ENCODE assay signal across 9 cellular contexts in genomic region chrX:1500701-1501624, GRCh38. TPM values are rescaled to one million over a fixed set of nuclear protein-coding genes. Genes with fewer than 3 reads are reported as not detected.
A peak's percentile ranks its signal among the peaks of the same experiment; 100 is the strongest.
DNase-seq lines count a peak whose midpoint lies in the region; ATAC-seq and TF ChIP-seq lines count a peak whose summit lies in the region.
"Had no signal": no experiment of that assay in that cellular context is flagged by ENCODE, and none has a peak within 500 bp of the region (broad histone marks: within the 10 kb centered on the region; RNA-seq: fewer than 3 reads in every experiment).

No MANE protein-coding gene starts in this region.

- H3K79me2 ChIP-seq in neural progenitor cell (ENCODE audit: low read depth), result no peaks in the 10 kb centered on the region

- no peak overlapping the region for H2AFZ ChIP-seq in neural progenitor cell (replicated peaks)

- peaks cover 2% of the 10 kb centered on the region for H3K27me3 Mint-ChIP-seq in neural progenitor cell (ENCODE audit: insufficient read depth, low read depth)

- no peaks in the 10 kb centered on the region for H3K9me3 ChIP-seq in Peyer's patch
- no peaks in the 10 kb centered on the region for H3K9me3 ChIP-seq in mucosa of descending colon
- no peaks in the 10 kb centered on the region for H3K9me3 ChIP-seq in neural progenitor cell (ENCODE audit: low read depth)
- H3K9me3 ChIP-seq: SJSA1 had no signal

- H3K4me3 ChIP-seq in Peyer's patch, result peak overlapping the region in 2 of 4 donors; percentile 11 to 12
- no peak overlapping the region for H3K4me3 ChIP-seq in mucosa of descending colon
- no peak overlapping the region for H3K4me3 ChIP-seq in neural progenitor cell
- H3K4me3 ChIP-seq: SJSA1 had no signal

- H3K27ac ChIP-seq in Peyer's patch, result peak overlapping the region; percentile 50 to 68 (median 58)
- H3K27ac ChIP-seq in neural progenitor cell, result no peak overlapping the region
- H3K27ac ChIP-seq: SJSA1 had no signal

- no peak overlapping the region for H3K4me3 Mint-ChIP-seq in neural progenitor cell

- no peaks in the 10 kb centered on the region for H3K36me3 ChIP-seq in Peyer's patch
- H3K36me3 ChIP-seq in mucosa of descending colon (ENCODE audit: low read depth), result no peaks in the 10 kb centered on the region
- H3K36me3 ChIP-seq in neural progenitor cell, result no peaks in the 10 kb centered on the region
- H3K36me3 ChIP-seq: SJSA1 had no signal

- no peak for TF ChIP-seq CTCF in Peyer's patch (IDR thresholded peaks at IDR 0.05)
- TF ChIP-seq CTCF in mucosa of descending colon (IDR thresholded peaks at IDR 0.05), result no peak
- TF ChIP-seq CTCF in neural progenitor cell (IDR thresholded peaks at IDR 0.05), result no peak

- no peak overlapping the region for H3K27ac Mint-ChIP-seq in neural progenitor cell

- no peaks in the 10 kb centered on the region for H3K9me3 Mint-ChIP-seq in neural progenitor cell

- DNase-seq in Peyer's patch, result peak in 1 of 3 donors; percentile 37
- no peak for DNase-seq in mucosa of descending colon
- DNase-seq in NCI-H2029 treated with DMSO at 0.1 percent for 48 hours (lab: John Stamatoyannopoulos, UW), result no peak
- DNase-seq in NCI-H2107 (lab: John Stamatoyannopoulos, UW), result no peak
- DNase-seq in neural progenitor cell (ENCODE audit: low spot score), result no peak
- no peak for DNase-seq in cortex of kidney (lab: John Stamatoyannopoulos, UW)

- ATAC-seq in GM18870 (IDR thresholded peaks at IDR 0.05; ENCODE audit: unreplicated experiment) (peak; percentile 75), HG02678 (IDR thresholded peaks at IDR 0.05; ENCODE audit: unreplicated experiment) (peak; percentile 60), mucosa of descending colon (peak; percentile 58)

- H4K20me1 ChIP-seq in neural progenitor cell (ENCODE audit: low read depth), result no peaks in the 10 kb centered on the region

- intact Hi-C loops in mucosa of descending colon (cut with DNase I, micrococcal nuclease), result no loop called here

- no peaks in the 10 kb centered on the region for H3K4me1 Mint-ChIP-seq in neural progenitor cell

- H3K9ac ChIP-seq in neural progenitor cell, result no peak overlapping the region

- H3K27me3 ChIP-seq in Peyer's patch, result no peaks in the 10 kb centered on the region
- no peaks in the 10 kb centered on the region for H3K27me3 ChIP-seq in neural progenitor cell
- H3K27me3 ChIP-seq: SJSA1 had no signal

- H3K4me2 ChIP-seq in neural progenitor cell, result no peak overlapping the region

- no peaks in the 10 kb centered on the region for H3K36me3 Mint-ChIP-seq in neural progenitor cell

- peaks cover 0 to 24% (median 9%) of the 10 kb centered on the region in 4 donors for H3K4me1 ChIP-seq in Peyer's patch
- no peaks in the 10 kb centered on the region for H3K4me1 ChIP-seq in mucosa of descending colon (ENCODE audit: low read depth)
- H3K4me1 ChIP-seq in neural progenitor cell, result no peaks in the 10 kb centered on the region
- H3K4me1 ChIP-seq: SJSA1 had no signal

- no peaks in the 10 kb centered on the region for H3F3A ChIP-seq in neural progenitor cell (ENCODE audit: low read depth)

- TF ChIP-seq POLR2A in Peyer's patch (IDR thresholded peaks at IDR 0.05), result no peak

RNA-seq across cellular contexts. Expression of gene P2RY8, which starts 36.0 kb away (rescaled TPM):
- 1 to 10 TPM in 2 of 4 donors, under 1 TPM in 2; 0.35 to 5.8 (median 1.2) TPM for total RNA-seq in Peyer's patch
- 1 to 10 TPM in 2 of 3 donors, under 1 TPM in 1; 0.87 to 2.0 (median 2.0) TPM for total RNA-seq in mucosa of descending colon
- 0.32 and 0.68 TPM in 2 replicates for total RNA-seq in neural progenitor cell (ENCODE audit: low replicate concordance)
- total RNA-seq: SJSA1 had no signal

RNA-seq across cellular contexts. Expression of gene ASMTL, which starts 48.3 kb away (rescaled TPM):
- total RNA-seq in Peyer's patch (10 to 100 TPM in 3 of 4 donors, 1 to 10 TPM in 1; 9.5 to 23.9 (median 15.1) TPM), mucosa of descending colon (10 to 100 TPM; 15.6 to 32.0 (median 18.8) TPM), neural progenitor cell (ENCODE audit: low replicate concordance) (46.1 and 73.2 TPM in 2 replicates)
